In the genomic region with DNA sequence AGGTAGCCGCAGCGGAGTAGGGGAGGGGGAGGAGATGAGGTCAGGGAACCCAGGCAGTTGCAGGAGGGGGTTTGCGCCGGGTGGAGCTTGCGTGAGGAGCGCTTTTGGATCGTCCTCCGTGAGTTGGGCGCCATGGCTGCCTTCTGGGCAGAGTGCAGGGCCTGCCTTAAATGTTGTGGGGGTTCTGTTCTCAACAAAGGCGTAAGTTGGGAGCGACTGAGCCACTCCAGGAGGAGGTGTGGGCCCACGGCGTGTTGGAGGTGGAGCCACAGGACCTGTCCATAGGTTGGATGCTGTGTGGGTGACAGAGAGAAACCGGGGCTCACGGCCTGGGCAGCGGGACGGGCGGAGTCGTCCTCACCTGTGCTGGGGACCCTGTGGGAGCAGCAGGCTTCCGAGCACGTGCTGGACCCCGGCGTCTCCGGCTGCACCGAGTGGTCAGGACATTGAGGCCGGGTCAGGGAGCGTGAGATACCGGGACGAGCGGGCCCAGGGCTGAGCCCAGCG, we compare ENCODE assay signal across 8 cellular contexts. TPM values are rescaled to one million over a fixed set of nuclear protein-coding genes. Genes with fewer than 3 reads are reported as not detected.
DNase-seq lines count a peak whose midpoint lies in the region; ATAC-seq and TF ChIP-seq lines count a peak whose summit lies in the region.

No MANE protein-coding gene starts in this region.

- H3K27me3 ChIP-seq in heart right ventricle = peaks cover 0 to 53% (median 43%) of the 10 kb centered on the region in 7 donors

- H3K4me3 ChIP-seq in heart right ventricle = peak overlapping the region; percentile 58 to 82 (median 70)
- H3K4me3 ChIP-seq in skeletal muscle cell (ENCODE audit: low read depth, low read length) = peak overlapping the region; percentile 48

- H3K27ac Mint-ChIP-seq in HFFc6 = no peak overlapping the region
- H3K27ac Mint-ChIP-seq in activated T-cell treated with anti-CD3 and anti-CD28 coated beads, Interleukin-2, amount 50 U/mL, for 24 hours = peak overlapping the region; percentile 92

- peaks cover 6% of the 10 kb centered on the region for H3K27me3 Mint-ChIP-seq in HFFc6 (ENCODE audit: insufficient read depth)
- H3K27me3 Mint-ChIP-seq in activated T-cell treated with anti-CD3 and anti-CD28 coated beads, Interleukin-2, amount 50 U/mL, for 24 hours = peaks cover 10% of the 10 kb centered on the region

- H3K9me3 ChIP-seq in heart right ventricle = no peaks in the 10 kb centered on the region

- H3K4me3 Mint-ChIP-seq in HFFc6 = peak overlapping the region; percentile 66
- H3K4me3 Mint-ChIP-seq in activated T-cell treated with anti-CD3 and anti-CD28 coated beads, Interleukin-2, amount 50 U/mL, for 24 hours = peak overlapping the region; percentile 82

- no peak for TF ChIP-seq CTCF in HFFc6 (IDR thresholded peaks at IDR 0.05)
- no peak for TF ChIP-seq CTCF in heart right ventricle (IDR thresholded peaks at IDR 0.05)
- TF ChIP-seq CTCF in omental fat pad (IDR thresholded peaks at IDR 0.05) = no peak

- H3K4me1 ChIP-seq in heart right ventricle = peaks cover 3 to 20% (median 18%) of the 10 kb centered on the region in 9 donors

- peak in 3 of 8 donors; percentile 6 to 8 (median 6) for ATAC-seq in heart right ventricle
- no peak for ATAC-seq in HG03025 (IDR thresholded peaks at IDR 0.05; ENCODE audit: low FRiP score, unreplicated experiment)
- no peak for ATAC-seq in omental fat pad (ENCODE audit: low FRiP score)
- ATAC-seq in HG02763 (IDR thresholded peaks at IDR 0.05; ENCODE audit: unreplicated experiment) = no peak

- WGBS in heart right ventricle, 2 donors = 24 to 30% methylated on average over 31 of the region's 31 CpGs

- DNase-seq in HFFc6 (no peak), heart right ventricle (peak; percentile 7 to 26), skeletal muscle cell (ENCODE audit: low read depth) (no peak), globus pallidus (ENCODE audit: low spot score) (no peak), omental fat pad (ENCODE audit: low spot score) (no peak)
- DNase-seq in activated T-cell treated with anti-CD3 and anti-CD28 coated beads, Interleukin-2, amount 50 U/mL, for 24 hours = peak; percentile 69

- H3K9me3 Mint-ChIP-seq in HFFc6 = no peaks in the 10 kb centered on the region
- no peaks in the 10 kb centered on the region for H3K9me3 Mint-ChIP-seq in activated T-cell treated with anti-CD3 and anti-CD28 coated beads, Interleukin-2, amount 50 U/mL, for 24 hours

- peak overlapping the region in 3 of 10 donors; percentile 70 to 87 (median 86) for H3K27ac ChIP-seq in heart right ventricle

- intact Hi-C loops in heart right ventricle (cut with DNase I) = loop anchor here in 1 of 10 donors (5.0 kb wide), 1 partner anchor 36 kb away; no protein-coding TSS in a partner anchor

- H3K36me3 ChIP-seq in heart right ventricle = peaks cover 0 to 12% (median 0%) of the 10 kb centered on the region in 9 donors

- H3K4me1 Mint-ChIP-seq in HFFc6 (ENCODE audit: low read depth) = no peaks in the 10 kb centered on the region
- peaks cover 30% of the 10 kb centered on the region for H3K4me1 Mint-ChIP-seq in activated T-cell treated with anti-CD3 and anti-CD28 coated beads, Interleukin-2, amount 50 U/mL, for 24 hours (ENCODE audit: low read depth)

- no peaks in the 10 kb centered on the region for H3K36me3 Mint-ChIP-seq in HFFc6 (ENCODE audit: low read depth)
- H3K36me3 Mint-ChIP-seq in activated T-cell treated with anti-CD3 and anti-CD28 coated beads, Interleukin-2, amount 50 U/mL, for 24 hours (ENCODE audit: low read depth) = peaks cover 8% of the 10 kb centered on the region

RNA-seq across cellular contexts. Expression of gene PGGHG, which starts 1.1 kb away (rescaled TPM):
- total RNA-seq in HFFc6 (2021; fragmentation: NEBNext Ultra II Directional; extraction: Animal tissue kit (Norgen Biotek cat#: 25700)) = 10 to 100 TPM in 4 of 6 experiments, 1 to 10 TPM in 2; 9.7 to 12.2 (median 11.4) TPM
- 10 to 100 TPM in 1 of 10 donors, 1 to 10 TPM in 9; 3.3 to 10.8 (median 5.9) TPM for total RNA-seq in heart right ventricle
- 10 to 100 TPM; 15.9 to 45.3 TPM for polyA plus RNA-seq in heart right ventricle
- total RNA-seq in omental fat pad = 10 to 100 TPM; 10.9 to 53.6 (median 19.8) TPM

RNA-seq across cellular contexts. Expression of gene NLRP6, which starts 9.7 kb away (rescaled TPM):
- not detected for total RNA-seq in HFFc6 (2021; fragmentation: NEBNext Ultra II Directional; extraction: Animal tissue kit (Norgen Biotek cat#: 25700))
- total RNA-seq in heart right ventricle = under 1 TPM in 4 of 10 donors, not detected in 6; 0.09 to 0.25 (median 0.12) TPM
- under 1 TPM; 0.07 to 0.09 TPM for polyA plus RNA-seq in heart right ventricle
- total RNA-seq in omental fat pad = 10 to 100 TPM in 1 of 4 donors, 1 to 10 TPM in 2, under 1 TPM in 1; 0.84 to 11.8 (median 3.8) TPM

RNA-seq across cellular contexts. Expression of gene IFITM5, which starts 11.5 kb away (rescaled TPM):
- not detected for total RNA-seq in HFFc6 (2021; fragmentation: NEBNext Ultra II Directional; extraction: Animal tissue kit (Norgen Biotek cat#: 25700))
- not detected for total RNA-seq in heart right ventricle
- not detected for polyA plus RNA-seq in heart right ventricle
- not detected for total RNA-seq in omental fat pad

RNA-seq across cellular contexts. Expression of gene IFITM2, which starts 19.7 kb away (rescaled TPM):
- 100 to 1,000 TPM; 257 to 325 (median 291) TPM for total RNA-seq in HFFc6 (2021; fragmentation: NEBNext Ultra II Directional; extraction: Animal tissue kit (Norgen Biotek cat#: 25700))
- total RNA-seq in heart right ventricle = 100 to 1,000 TPM in 7 of 10 donors, 10 to 100 TPM in 3; 57.2 to 333 (median 144) TPM
- polyA plus RNA-seq in heart right ventricle = 100 to 1,000 TPM; 423 to 843 TPM
- total RNA-seq in omental fat pad = 100 to 1,000 TPM; 266 to 442 (median 382) TPM

RNA-seq across cellular contexts. Expression of gene IFITM1, which starts 26.0 kb away (rescaled TPM):
- 10 to 100 TPM; 23.5 to 36.1 (median 30.0) TPM for total RNA-seq in HFFc6 (2021; fragmentation: NEBNext Ultra II Directional; extraction: Animal tissue kit (Norgen Biotek cat#: 25700))
- 100 to 1,000 TPM in 4 of 10 donors, 10 to 100 TPM in 6; 51.6 to 182 (median 94.9) TPM for total RNA-seq in heart right ventricle
- 100 to 1,000 TPM; 235 to 427 TPM for polyA plus RNA-seq in heart right ventricle
- 100 to 1,000 TPM; 224 to 389 (median 247) TPM for total RNA-seq in omental fat pad

Comparison
In these comparisons a context has a peak if more than half of its experiments do, and no peak if none do; other contexts are left out.
1. DNase-seq: peak in activated T-cell treated with anti-CD3 and anti-CD28 coated beads, Interleukin-2, amount 50 U/mL, for 24 hours (single experiment) and heart right ventricle (2 of 2); none in HFFc6 (single experiment), skeletal muscle cell (single experiment), globus pallidus (single experiment) and omental fat pad (single experiment).